In genomic region chr7:94004024-94004945, GRCh38 we compare ENCODE assay signal across 1 cellular context.
A peak's percentile ranks its signal among the peaks of the same experiment; 100 is the strongest.
TF ChIP-seq lines count a peak whose summit lies in the region.

TSS of gene BET1 (minus strand) at chr7:94004355. CDS start at chr7:94004216, 139 bp downstream.

TF ChIP-seq in HepG2, 621 proteins besides CTCF, POLR2A, EP300 and RAD21 (continued from another document):
- no peak for TF ChIP-seq ZNF17 (CRISPR knock-in tag; IDR thresholded peaks at IDR 0.05)
- peak; percentile 71; the same call in 1 of the 2 replicates for TF ChIP-seq ZNF224 (CRISPR knock-in tag; IDR thresholded peaks at IDR 0.05)
- TF ChIP-seq ZNF362 (CRISPR knock-in tag; IDR thresholded peaks at IDR 0.05; ENCODE audit: borderline replicate concordance), result peak; percentile 35; the same call in 1 of the 2 replicates
- peak; percentile 100 for TF ChIP-seq THAP11 (CRISPR knock-in tag; IDR thresholded peaks at IDR 0.05)
- no peak for TF ChIP-seq GPN1 (CRISPR knock-in tag; IDR thresholded peaks at IDR 0.05; ENCODE audit: borderline replicate concordance)
- TF ChIP-seq ZNF556 (CRISPR knock-in tag; IDR thresholded peaks at IDR 0.05; ENCODE audit: borderline replicate concordance), result no peak
- no peak for TF ChIP-seq ZNF335 (CRISPR knock-in tag; IDR thresholded peaks at IDR 0.05)
- TF ChIP-seq KAT7 (CRISPR knock-in tag; IDR thresholded peaks at IDR 0.05; ENCODE audit: borderline replicate concordance), result peak; percentile 41; the same call in 1 of the 2 replicates
